In genomic region chr12:27772328-27773049, GRCh38 we compare ENCODE assay signal across 1 cellular context.
TF ChIP-seq lines count a peak whose summit lies in the region.

No MANE protein-coding gene starts in this region.

TF ChIP-seq in SK-N-SH, 30 proteins besides CTCF, POLR2A, EP300 and RAD21 (continued from another document):
- 0 out of 2 replicates have a peak, but pooled peaks have one; percentile 29 for TF ChIP-seq FOSL2 (IDR thresholded peaks at IDR 0.05; ENCODE audit: borderline replicate concordance, low read depth)
- TF ChIP-seq JUND (IDR thresholded peaks at IDR 0.05), result no peak
- no peak for TF ChIP-seq CHD2 (IDR thresholded peaks at IDR 0.05; ENCODE audit: low read length, partially characterized antibody)
- TF ChIP-seq IRF3 (IDR thresholded peaks at IDR 0.05; ENCODE audit: low read depth, low read length), result no peak
- no peak for TF ChIP-seq FOXJ3 (CRISPR knock-in tag; IDR thresholded peaks at IDR 0.05)
- no peak for TF ChIP-seq USF2 (IDR thresholded peaks at IDR 0.05; ENCODE audit: borderline replicate concordance, low read depth, low read length)
- TF ChIP-seq MXI1 (IDR thresholded peaks at IDR 0.05; ENCODE audit: low read depth, low read length), result no peak
- TF ChIP-seq TCF12 (IDR thresholded peaks at IDR 0.05), result no peak
